ENCODE assay signal across 1 cellular context in the genomic region with DNA sequence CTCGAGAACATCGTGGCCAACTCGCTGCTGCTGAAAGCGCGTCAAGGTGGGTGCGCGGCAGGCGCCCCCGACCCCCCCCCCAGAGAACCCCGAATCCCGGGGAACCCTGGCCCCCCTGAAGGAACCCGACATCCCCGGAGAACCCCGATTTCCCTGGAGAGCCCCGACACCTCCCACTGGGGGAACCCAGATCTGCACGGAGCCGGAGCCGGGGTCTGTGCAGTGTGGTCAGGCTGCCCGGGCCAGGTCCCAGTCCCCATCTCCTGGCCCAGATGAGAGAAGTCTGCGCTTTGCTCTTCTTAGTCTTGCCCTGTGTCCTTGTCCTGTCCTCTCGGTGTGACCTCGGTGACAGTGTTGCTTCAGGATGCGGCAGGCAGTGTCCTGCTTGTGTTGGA.
TF ChIP-seq lines count a peak whose summit lies in the region.

No MANE protein-coding gene starts in this region.

TF ChIP-seq in GM12878, 131 proteins besides CTCF, POLR2A, EP300 and RAD21:
- TF ChIP-seq BMI1 (IDR thresholded peaks at IDR 0.05; ENCODE audit: borderline replicate concordance) (no peak), MEF2A (IDR thresholded peaks at IDR 0.05; ENCODE audit: insufficient read depth, low read depth, low read length) (no peak), SPI1 (IDR thresholded peaks at IDR 0.05; ENCODE audit: borderline replicate concordance, insufficient read depth, low read depth, low read length) (no peak), SMAD5 (IDR thresholded peaks at IDR 0.05; ENCODE audit: low read depth) (no peak), TCF3 (IDR thresholded peaks at IDR 0.05; ENCODE audit: borderline replicate concordance, insufficient read depth, low read depth, low read length) (no peak), POLR2AphosphoS5 (IDR thresholded peaks at IDR 0.05; ENCODE audit: low read length) (no peak), YY1 (IDR thresholded peaks at IDR 0.05; ENCODE audit: low read depth, low read length) (no peak), SREBF1 (IDR thresholded peaks at IDR 0.05; ENCODE audit: low read length) (no peak), WRNIP1 (IDR thresholded peaks at IDR 0.05; ENCODE audit: borderline replicate concordance, low read depth, low read length) (no peak), ZNF274 (IDR thresholded peaks at IDR 0.05; ENCODE audit: insufficient read depth, insufficient read length) (no peak), PML (IDR thresholded peaks at IDR 0.05; ENCODE audit: low read length) (no peak), HDAC6 (IDR thresholded peaks at IDR 0.05; ENCODE audit: unreplicated experiment) (no peak), ZNF207 (IDR thresholded peaks at IDR 0.05; ENCODE audit: borderline replicate concordance) (no peak)
- TF ChIP-seq, protein P1, sequence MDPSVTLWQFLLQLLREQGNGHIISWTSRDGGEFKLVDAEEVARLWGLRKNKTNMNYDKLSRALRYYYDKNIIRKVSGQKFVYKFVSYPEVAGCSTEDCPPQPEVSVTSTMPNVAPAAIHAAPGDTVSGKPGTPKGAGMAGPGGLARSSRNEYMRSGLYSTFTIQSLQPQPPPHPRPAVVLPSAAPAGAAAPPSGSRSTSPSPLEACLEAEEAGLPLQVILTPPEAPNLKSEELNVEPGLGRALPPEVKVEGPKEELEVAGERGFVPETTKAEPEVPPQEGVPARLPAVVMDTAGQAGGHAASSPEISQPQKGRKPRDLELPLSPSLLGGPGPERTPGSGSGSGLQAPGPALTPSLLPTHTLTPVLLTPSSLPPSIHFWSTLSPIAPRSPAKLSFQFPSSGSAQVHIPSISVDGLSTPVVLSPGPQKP (IDR thresholded peaks at IDR 0.05; ENCODE audit: low read depth, low read length) = no peak
- TF ChIP-seq, protein P2, sequence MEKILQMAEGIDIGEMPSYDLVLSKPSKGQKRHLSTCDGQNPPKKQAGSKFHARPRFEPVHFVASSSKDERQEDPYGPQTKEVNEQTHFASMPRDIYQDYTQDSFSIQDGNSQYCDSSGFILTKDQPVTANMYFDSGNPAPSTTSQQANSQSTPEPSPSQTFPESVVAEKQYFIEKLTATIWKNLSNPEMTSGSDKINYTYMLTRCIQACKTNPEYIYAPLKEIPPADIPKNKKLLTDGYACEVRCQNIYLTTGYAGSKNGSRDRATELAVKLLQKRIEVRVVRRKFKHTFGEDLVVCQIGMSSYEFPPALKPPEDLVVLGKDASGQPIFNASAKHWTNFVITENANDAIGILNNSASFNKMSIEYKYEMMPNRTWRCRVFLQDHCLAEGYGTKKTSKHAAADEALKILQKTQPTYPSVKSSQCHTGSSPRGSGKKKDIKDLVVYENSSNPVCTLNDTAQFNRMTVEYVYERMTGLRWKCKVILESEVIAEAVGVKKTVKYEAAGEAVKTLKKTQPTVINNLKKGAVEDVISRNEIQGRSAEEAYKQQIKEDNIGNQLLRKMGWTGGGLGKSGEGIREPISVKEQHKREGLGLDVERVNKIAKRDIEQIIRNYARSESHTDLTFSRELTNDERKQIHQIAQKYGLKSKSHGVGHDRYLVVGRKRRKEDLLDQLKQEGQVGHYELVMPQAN (conservative IDR thresholded peaks at IDR 0.05) = no peak
- TF ChIP-seq, protein P3, sequence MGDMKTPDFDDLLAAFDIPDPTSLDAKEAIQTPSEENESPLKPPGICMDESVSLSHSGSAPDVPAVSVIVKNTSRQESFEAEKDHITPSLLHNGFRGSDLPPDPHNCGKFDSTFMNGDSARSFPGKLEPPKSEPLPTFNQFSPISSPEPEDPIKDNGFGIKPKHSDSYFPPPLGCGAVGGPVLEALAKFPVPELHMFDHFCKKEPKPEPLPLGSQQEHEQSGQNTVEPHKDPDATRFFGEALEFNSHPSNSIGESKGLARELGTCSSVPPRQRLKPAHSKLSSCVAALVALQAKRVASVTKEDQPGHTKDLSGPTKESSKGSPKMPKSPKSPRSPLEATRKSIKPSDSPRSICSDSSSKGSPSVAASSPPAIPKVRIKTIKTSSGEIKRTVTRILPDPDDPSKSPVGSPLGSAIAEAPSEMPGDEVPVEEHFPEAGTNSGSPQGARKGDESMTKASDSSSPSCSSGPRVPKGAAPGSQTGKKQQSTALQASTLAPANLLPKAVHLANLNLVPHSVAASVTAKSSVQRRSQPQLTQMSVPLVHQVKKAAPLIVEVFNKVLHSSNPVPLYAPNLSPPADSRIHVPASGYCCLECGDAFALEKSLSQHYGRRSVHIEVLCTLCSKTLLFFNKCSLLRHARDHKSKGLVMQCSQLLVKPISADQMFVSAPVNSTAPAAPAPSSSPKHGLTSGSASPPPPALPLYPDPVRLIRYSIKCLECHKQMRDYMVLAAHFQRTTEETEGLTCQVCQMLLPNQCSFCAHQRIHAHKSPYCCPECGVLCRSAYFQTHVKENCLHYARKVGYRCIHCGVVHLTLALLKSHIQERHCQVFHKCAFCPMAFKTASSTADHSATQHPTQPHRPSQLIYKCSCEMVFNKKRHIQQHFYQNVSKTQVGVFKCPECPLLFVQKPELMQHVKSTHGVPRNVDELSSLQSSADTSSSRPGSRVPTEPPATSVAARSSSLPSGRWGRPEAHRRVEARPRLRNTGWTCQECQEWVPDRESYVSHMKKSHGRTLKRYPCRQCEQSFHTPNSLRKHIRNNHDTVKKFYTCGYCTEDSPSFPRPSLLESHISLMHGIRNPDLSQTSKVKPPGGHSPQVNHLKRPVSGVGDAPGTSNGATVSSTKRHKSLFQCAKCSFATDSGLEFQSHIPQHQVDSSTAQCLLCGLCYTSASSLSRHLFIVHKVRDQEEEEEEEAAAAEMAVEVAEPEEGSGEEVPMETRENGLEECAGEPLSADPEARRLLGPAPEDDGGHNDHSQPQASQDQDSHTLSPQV (IDR thresholded peaks at IDR 0.05) = no peak
- TF ChIP-seq, protein P4, sequence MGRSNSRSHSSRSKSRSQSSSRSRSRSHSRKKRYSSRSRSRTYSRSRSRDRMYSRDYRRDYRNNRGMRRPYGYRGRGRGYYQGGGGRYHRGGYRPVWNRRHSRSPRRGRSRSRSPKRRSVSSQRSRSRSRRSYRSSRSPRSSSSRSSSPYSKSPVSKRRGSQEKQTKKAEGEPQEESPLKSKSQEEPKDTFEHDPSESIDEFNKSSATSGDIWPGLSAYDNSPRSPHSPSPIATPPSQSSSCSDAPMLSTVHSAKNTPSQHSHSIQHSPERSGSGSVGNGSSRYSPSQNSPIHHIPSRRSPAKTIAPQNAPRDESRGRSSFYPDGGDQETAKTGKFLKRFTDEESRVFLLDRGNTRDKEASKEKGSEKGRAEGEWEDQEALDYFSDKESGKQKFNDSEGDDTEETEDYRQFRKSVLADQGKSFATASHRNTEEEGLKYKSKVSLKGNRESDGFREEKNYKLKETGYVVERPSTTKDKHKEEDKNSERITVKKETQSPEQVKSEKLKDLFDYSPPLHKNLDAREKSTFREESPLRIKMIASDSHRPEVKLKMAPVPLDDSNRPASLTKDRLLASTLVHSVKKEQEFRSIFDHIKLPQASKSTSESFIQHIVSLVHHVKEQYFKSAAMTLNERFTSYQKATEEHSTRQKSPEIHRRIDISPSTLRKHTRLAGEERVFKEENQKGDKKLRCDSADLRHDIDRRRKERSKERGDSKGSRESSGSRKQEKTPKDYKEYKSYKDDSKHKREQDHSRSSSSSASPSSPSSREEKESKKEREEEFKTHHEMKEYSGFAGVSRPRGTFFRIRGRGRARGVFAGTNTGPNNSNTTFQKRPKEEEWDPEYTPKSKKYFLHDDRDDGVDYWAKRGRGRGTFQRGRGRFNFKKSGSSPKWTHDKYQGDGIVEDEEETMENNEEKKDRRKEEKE (IDR thresholded peaks at IDR 0.05) = no peak
- TF ChIP-seq, protein P5, sequence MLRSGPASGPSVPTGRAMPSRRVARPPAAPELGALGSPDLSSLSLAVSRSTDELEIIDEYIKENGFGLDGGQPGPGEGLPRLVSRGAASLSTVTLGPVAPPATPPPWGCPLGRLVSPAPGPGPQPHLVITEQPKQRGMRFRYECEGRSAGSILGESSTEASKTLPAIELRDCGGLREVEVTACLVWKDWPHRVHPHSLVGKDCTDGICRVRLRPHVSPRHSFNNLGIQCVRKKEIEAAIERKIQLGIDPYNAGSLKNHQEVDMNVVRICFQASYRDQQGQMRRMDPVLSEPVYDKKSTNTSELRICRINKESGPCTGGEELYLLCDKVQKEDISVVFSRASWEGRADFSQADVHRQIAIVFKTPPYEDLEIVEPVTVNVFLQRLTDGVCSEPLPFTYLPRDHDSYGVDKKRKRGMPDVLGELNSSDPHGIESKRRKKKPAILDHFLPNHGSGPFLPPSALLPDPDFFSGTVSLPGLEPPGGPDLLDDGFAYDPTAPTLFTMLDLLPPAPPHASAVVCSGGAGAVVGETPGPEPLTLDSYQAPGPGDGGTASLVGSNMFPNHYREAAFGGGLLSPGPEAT (IDR thresholded peaks at IDR 0.05; ENCODE audit: low read depth) = no peak
